ENCODE assay signal across 16 cellular contexts in the genomic region with DNA sequence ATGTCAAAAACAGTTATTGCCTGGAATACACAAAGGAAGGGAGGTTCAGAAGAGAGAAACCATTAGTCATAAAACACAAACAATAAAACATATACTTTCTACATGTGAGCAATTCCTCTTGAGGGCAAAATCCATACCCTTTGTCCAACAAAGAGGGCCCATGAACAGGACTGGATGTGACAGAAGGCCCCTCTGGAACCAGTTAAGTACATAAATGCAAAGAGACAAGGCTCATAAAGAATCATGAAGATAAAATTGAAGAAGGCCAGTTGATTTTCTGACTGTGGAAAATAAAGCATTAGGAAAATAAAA. TPM values are rescaled to one million over a fixed set of nuclear protein-coding genes. Genes with fewer than 3 reads are reported as not detected.
A peak's percentile ranks its signal among the peaks of the same experiment; 100 is the strongest.
DNase-seq lines count a peak whose midpoint lies in the region; ATAC-seq and TF ChIP-seq lines count a peak whose summit lies in the region.
"Had no signal": no experiment of that assay in that cellular context is flagged by ENCODE, and none has a peak within 500 bp of the region (broad histone marks: within the 10 kb centered on the region; RNA-seq: fewer than 3 reads in every experiment).

No MANE protein-coding gene starts in this region.

- no peaks in the 10 kb centered on the region for H3K36me3 ChIP-seq in MM.1S (replicated peaks; ENCODE audit: insufficient read depth, low read length)
- no peaks in the 10 kb centered on the region for H3K36me3 ChIP-seq in naive thymus-derived CD4-positive, alpha-beta T cell (ENCODE audit: control insufficient read depth in 2 of 3, insufficient read depth in 3 of 3, low read length in 3 of 3)

- no peak for TF ChIP-seq CTCF in CD4-positive, alpha-beta T cell (IDR thresholded peaks at IDR 0.05)
- TF ChIP-seq CTCF in MM.1S (IDR thresholded peaks at IDR 0.05; ENCODE audit: low read length) = no peak

- H4K20me1 ChIP-seq in MM.1S (ENCODE audit: insufficient read depth, low read length) = no peaks in the 10 kb centered on the region

- intact Hi-C loops in CD4-positive, alpha-beta T cell (cut with DNase I, micrococcal nuclease) = no loop called here
- intact Hi-C loops in naive thymus-derived CD4-positive, alpha-beta T cell (cut with micrococcal nuclease) = no loop called here

- H3K4me2 ChIP-seq in MM.1S (ENCODE audit: low read depth, low read length) = peak overlapping the region; percentile 66

- H3K79me2 ChIP-seq in MM.1S (ENCODE audit: low read length) = no peaks in the 10 kb centered on the region

- no peak overlapping the region for H3K4me3 ChIP-seq in MM.1S (ENCODE audit: low read length)
- no peak overlapping the region for H3K4me3 ChIP-seq in naive thymus-derived CD4-positive, alpha-beta T cell (ENCODE audit: low read length)
- H3K4me3 ChIP-seq: K562 had no signal

- H3K9ac ChIP-seq in MM.1S (ENCODE audit: low read length) = no peak overlapping the region

- no peaks in the 10 kb centered on the region for H3K9me3 ChIP-seq in CD4-positive, alpha-beta T cell (ENCODE audit: control insufficient read depth, low read length)
- H3K9me3 ChIP-seq in MM.1S (replicated peaks; ENCODE audit: insufficient read depth, low read length) = no peaks in the 10 kb centered on the region
- peaks cover 3% of the 10 kb centered on the region for H3K9me3 ChIP-seq in T-helper 17 cell (ENCODE audit: control insufficient read depth, low read length, poor library complexity, severe bottlenecking)
- no peaks in the 10 kb centered on the region for H3K9me3 ChIP-seq in naive thymus-derived CD4-positive, alpha-beta T cell (ENCODE audit: control insufficient read depth in 2 of 3, low read length in 3 of 3)
- H3K9me3 ChIP-seq: Caco-2 had no signal

- H3K27me3 Mint-ChIP-seq in CD4-positive, alpha-beta T cell = no peaks in the 10 kb centered on the region
- H3K27me3 Mint-ChIP-seq in T-helper 17 cell = peaks cover 30% of the 10 kb centered on the region
- peaks cover 0 to 3% (median 0%) of the 10 kb centered on the region in 5 donors for H3K27me3 Mint-ChIP-seq in naive thymus-derived CD4-positive, alpha-beta T cell

- peaks cover 20% of the 10 kb centered on the region for H3K4me1 ChIP-seq in MM.1S (ENCODE audit: low read length)
- no peaks in the 10 kb centered on the region for H3K4me1 ChIP-seq in naive thymus-derived CD4-positive, alpha-beta T cell (ENCODE audit: control insufficient read depth in 2 of 2, insufficient read depth in 2 of 2, low read length in 2 of 2)
- H3K4me1 ChIP-seq: Caco-2 had no signal

- CTCF ChIA-PET in CD4-positive, alpha-beta T cell (lab: Charles Lee) = no interaction called here
- CTCF ChIA-PET in naive thymus-derived CD4-positive, alpha-beta T cell (lab: Charles Lee) = no interaction called here

- POLR2A ChIA-PET in CD4-positive, alpha-beta T cell (lab: Charles Lee) = no interaction called here
- POLR2A ChIA-PET in naive thymus-derived CD4-positive, alpha-beta T cell (lab: Charles Lee) = no interaction called here

- peak overlapping the region; percentile 3 for H3K4me3 Mint-ChIP-seq in CD4-positive, alpha-beta T cell
- no peak overlapping the region for H3K4me3 Mint-ChIP-seq in T-helper 17 cell
- peak overlapping the region in 4 of 10 donors; percentile 33 to 45 (median 41) for H3K4me3 Mint-ChIP-seq in naive thymus-derived CD4-positive, alpha-beta T cell
- H3K4me3 Mint-ChIP-seq: B cell; CD4-positive, CD25-positive, alpha-beta regulatory T cell; H9 had no signal

- no peaks in the 10 kb centered on the region for H3K27me3 ChIP-seq in CD4-positive, alpha-beta T cell (ENCODE audit: control insufficient read depth, insufficient read depth, low read length)
- H3K27me3 ChIP-seq in MM.1S (replicated peaks; ENCODE audit: insufficient read depth, low read length) = no peaks in the 10 kb centered on the region
- peaks cover 0 to 2% of the 10 kb centered on the region in 2 donors for H3K27me3 ChIP-seq in naive thymus-derived CD4-positive, alpha-beta T cell (ENCODE audit: control insufficient read depth in 2 of 2, insufficient read depth in 2 of 2, low read length in 2 of 2)

- no peaks in the 10 kb centered on the region for H3K9me2 ChIP-seq in MM.1S (replicated peaks; ENCODE audit: insufficient read depth, low read length)

- no peaks in the 10 kb centered on the region for H3K9me3 Mint-ChIP-seq in CD4-positive, alpha-beta T cell
- H3K9me3 Mint-ChIP-seq in naive thymus-derived CD4-positive, alpha-beta T cell = no peaks in the 10 kb centered on the region
- H3K9me3 Mint-ChIP-seq: CD4-positive, CD25-positive, alpha-beta regulatory T cell; H9 had no signal

- no peak overlapping the region for H3K27ac ChIP-seq in CD4-positive, alpha-beta T cell (ENCODE audit: low read depth, low read length)
- H3K27ac ChIP-seq in MM.1S (ENCODE audit: low read length) = peak overlapping the region; percentile 55; the same call in 1 of the 2 replicates
- H3K27ac ChIP-seq in naive thymus-derived CD4-positive, alpha-beta T cell (ENCODE audit: low read depth, low read length) = no peak overlapping the region
- no peak overlapping the region for H3K27ac ChIP-seq in substantia nigra (ENCODE audit: low read depth, low read length, poor library complexity, severe bottlenecking)

- no peaks in the 10 kb centered on the region for H3K36me3 Mint-ChIP-seq in CD4-positive, alpha-beta T cell (ENCODE audit: low read depth)
- no peaks in the 10 kb centered on the region for H3K36me3 Mint-ChIP-seq in T-helper 17 cell (ENCODE audit: low read depth)
- no peaks in the 10 kb centered on the region for H3K36me3 Mint-ChIP-seq in naive thymus-derived CD4-positive, alpha-beta T cell
- H3K36me3 Mint-ChIP-seq: CD4-positive, CD25-positive, alpha-beta regulatory T cell had no signal

- H3K4me1 Mint-ChIP-seq in CD4-positive, alpha-beta T cell (ENCODE audit: low read depth) = peaks cover 25% of the 10 kb centered on the region
- peaks cover 8% of the 10 kb centered on the region for H3K4me1 Mint-ChIP-seq in T-helper 17 cell
- peaks cover 6 to 29% (median 15%) of the 10 kb centered on the region in 7 donors for H3K4me1 Mint-ChIP-seq in naive thymus-derived CD4-positive, alpha-beta T cell
- H3K4me1 Mint-ChIP-seq: B cell; CD4-positive, CD25-positive, alpha-beta regulatory T cell; H9 had no signal

- H3F3A ChIP-seq in MM.1S (ENCODE audit: insufficient read depth, low read length) = peaks cover 11% of the 10 kb centered on the region

- ATAC-seq in CD4-positive, alpha-beta T cell (ENCODE audit: poor library complexity) = no peak
- ATAC-seq in T-helper 17 cell (no peak), HG02870 (IDR thresholded peaks at IDR 0.05; ENCODE audit: unreplicated experiment) (no peak)
- no peak for ATAC-seq in naive thymus-derived CD4-positive, alpha-beta T cell
- ATAC-seq: K562 had no signal

- DNase-seq in CD4-positive, alpha-beta T cell = no peak
- DNase-seq in MM.1S (no peak), T-helper 17 cell (no peak), substantia nigra (lab: John Stamatoyannopoulos, UW) (no peak)
- DNase-seq in naive thymus-derived CD4-positive, alpha-beta T cell = no peak
- DNase-seq in central memory CD4-positive, alpha-beta T cell = no peak
- DNase-seq: C1 segment of cervical spinal cord; Caco-2; CD4-positive, CD25-positive, alpha-beta regulatory T cell; GDM1; GOT3; H9; IMR-90 had no signal

- peak overlapping the region; percentile 31 for H3K27ac Mint-ChIP-seq in CD4-positive, alpha-beta T cell
- peak overlapping the region; percentile 81 for H3K27ac Mint-ChIP-seq in T-helper 17 cell
- peak overlapping the region in 6 of 9 donors; percentile 31 to 78 (median 70) for H3K27ac Mint-ChIP-seq in naive thymus-derived CD4-positive, alpha-beta T cell
- H3K27ac Mint-ChIP-seq: B cell; CD4-positive, CD25-positive, alpha-beta regulatory T cell; H9 had no signal

- peak overlapping the region; percentile 54 for H2AFZ ChIP-seq in MM.1S (ENCODE audit: low read length)

RNA-seq across cellular contexts. Expression of gene CPOX, which starts 58.3 kb away (rescaled TPM):
- total RNA-seq in CD4-positive, alpha-beta T cell = 10 to 100 TPM in 1 of 2 experiments, 1 to 10 TPM in 1; 7.0 to 10.5 TPM
- total RNA-seq in T-helper 17 cell = 10 to 100 TPM; 17.1 to 19.8 TPM
- total RNA-seq in naive thymus-derived CD4-positive, alpha-beta T cell = 10 to 100 TPM; 11.4 to 67.5 (median 21.6) TPM
- polyA plus RNA-seq in naive thymus-derived CD4-positive, alpha-beta T cell = 1 to 10 TPM; 2.7 to 6.2 TPM

Comparison
In these comparisons a context has a peak if more than half of its experiments do, and no peak if none do; other contexts are left out.
1. H3K27ac Mint-ChIP-seq: peak in every context shown above with its lines; median percentile 81 in T-helper 17 cell; 70 in naive thymus-derived CD4-positive, alpha-beta T cell; 31 in CD4-positive, alpha-beta T cell.